Comparison of ENCODE assay signal across 17 cellular contexts in genomic region chr13:98843482-98843877, GRCh38.
DNase-seq lines count a peak whose midpoint lies in the region; ATAC-seq and TF ChIP-seq lines count a peak whose summit lies in the region.
"Had no signal": no experiment of that assay in that cellular context is flagged by ENCODE, and none has a peak within 500 bp of the region (broad histone marks: within the 10 kb centered on the region; RNA-seq: fewer than 3 reads in every experiment).

No MANE protein-coding gene starts in this region.

- DNase-seq in G401 (ENCODE audit: low spot score) = peak; percentile 91
- DNase-seq in NCI-H82 (lab: John Stamatoyannopoulos, UW) = peak; percentile 55
- peak in 3 of 10 donors; percentile 49 to 64 (median 52) for DNase-seq in dorsolateral prefrontal cortex
- peak; percentile 22 for DNase-seq in occipital lobe (lab: John Stamatoyannopoulos, UW)
- no peak for DNase-seq in NCI-H1105 (lab: John Stamatoyannopoulos, UW)

- H3K27me3 ChIP-seq in dorsolateral prefrontal cortex = no peaks in the 10 kb centered on the region
- H3K27me3 ChIP-seq: ascending aorta, BLaER1, esophagus muscularis mucosa, neural progenitor cell, spleen, tibial artery had no signal

- intact Hi-C loops in dorsolateral prefrontal cortex (cut with DNase I) = loop anchor here (5.0 to 10.0 kb wide), 4 partner anchors 51 to 191 kb away; partner anchors contain the start of gene DOCK9 (in 1 of the 2)

- in situ Hi-C loops in G401 (cut with HindIII; ENCODE audit: low sequenced_read_pairs) = no loop called here

- peak overlapping the region in 1 of 59 donors; percentile 0 for H3K4me3 ChIP-seq in dorsolateral prefrontal cortex
- H3K4me3 ChIP-seq: ascending aorta, BLaER1, esophagus muscularis mucosa, HAP-1, neural progenitor cell, PC-9, spleen, tibial artery had no signal

- H3K27ac ChIP-seq in dorsolateral prefrontal cortex = peak overlapping the region in 43 of 59 donors; percentile 0 to 69 (median 40)
- H3K27ac ChIP-seq: ascending aorta, BLaER1, esophagus muscularis mucosa, neural progenitor cell, parathyroid adenoma, PC-9, spleen, tibial artery had no signal

- no peak for TF ChIP-seq CTCF in dorsolateral prefrontal cortex (IDR thresholded peaks at IDR 0.05 in 54 of 56, conservative IDR thresholded peaks at IDR 0.05 in 2 of 56; ENCODE audit: low read depth in 1 of 56, partially characterized antibody in 56 of 56)

- ATAC-seq in HG03565 (IDR thresholded peaks at IDR 0.05; ENCODE audit: unreplicated experiment) (no peak), GM19452 (IDR thresholded peaks at IDR 0.05; ENCODE audit: unreplicated experiment) (no peak), HG03439 (IDR thresholded peaks at IDR 0.05; ENCODE audit: unreplicated experiment) (no peak)
